In the genomic region with DNA sequence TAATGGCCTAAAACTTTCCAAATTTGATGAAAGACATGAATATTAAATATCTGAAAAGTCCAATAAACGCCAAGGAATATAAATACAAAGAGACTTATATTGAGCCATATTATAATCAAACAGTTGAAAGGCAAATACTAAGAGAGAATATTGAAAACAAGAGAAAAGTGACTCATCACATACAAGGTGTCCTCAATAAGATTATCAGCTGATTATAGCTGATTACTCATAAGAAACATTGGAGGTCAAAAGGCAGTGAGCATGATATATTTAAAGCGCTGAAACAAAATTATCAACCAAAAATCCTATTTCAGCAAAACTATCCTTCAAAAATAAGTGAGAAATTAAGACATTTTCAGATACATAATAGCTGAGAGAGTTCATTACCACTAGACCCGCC, we compare ENCODE assay signal across 1 cellular context.
A peak's percentile ranks its signal among the peaks of the same experiment; 100 is the strongest.
TF ChIP-seq lines count a peak whose summit lies in the region.

No MANE protein-coding gene starts in this region.

TF ChIP-seq in endothelial cell of umbilical vein, 7 proteins besides CTCF, POLR2A, EP300 and RAD21:
- no peak for TF ChIP-seq MYC (IDR thresholded peaks at IDR 0.05; ENCODE audit: low read depth, low read length)
- TF ChIP-seq FOS (IDR thresholded peaks at IDR 0.05; ENCODE audit: borderline replicate concordance, insufficient read depth, low read length): peak; percentile 11
- TF ChIP-seq POLR2AphosphoS5 (IDR thresholded peaks at IDR 0.05; ENCODE audit: insufficient read depth, low read depth, low read length): no peak
- TF ChIP-seq, protein P1, sequence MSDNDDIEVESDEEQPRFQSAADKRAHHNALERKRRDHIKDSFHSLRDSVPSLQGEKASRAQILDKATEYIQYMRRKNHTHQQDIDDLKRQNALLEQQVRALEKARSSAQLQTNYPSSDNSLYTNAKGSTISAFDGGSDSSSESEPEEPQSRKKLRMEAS (IDR thresholded peaks at IDR 0.05; ENCODE audit: insufficient read depth, insufficient read length): no peak
- TF ChIP-seq GATA2 (IDR thresholded peaks at IDR 0.05; ENCODE audit: insufficient read depth, insufficient read length, low read depth, low read length): no peak
- TF ChIP-seq JUN (IDR thresholded peaks at IDR 0.05; ENCODE audit: borderline replicate concordance, insufficient read depth, insufficient read length, low read depth): peak; percentile 37
- TF ChIP-seq EZH2 (IDR thresholded peaks at IDR 0.05; ENCODE audit: borderline replicate concordance, low read depth, low read length, severe bottlenecking): no peak
TF ChIP-seq in endothelial cell of umbilical vein: peak in this region for 2.
